18 cellular contexts compared by ENCODE assay signal in the genomic region with DNA sequence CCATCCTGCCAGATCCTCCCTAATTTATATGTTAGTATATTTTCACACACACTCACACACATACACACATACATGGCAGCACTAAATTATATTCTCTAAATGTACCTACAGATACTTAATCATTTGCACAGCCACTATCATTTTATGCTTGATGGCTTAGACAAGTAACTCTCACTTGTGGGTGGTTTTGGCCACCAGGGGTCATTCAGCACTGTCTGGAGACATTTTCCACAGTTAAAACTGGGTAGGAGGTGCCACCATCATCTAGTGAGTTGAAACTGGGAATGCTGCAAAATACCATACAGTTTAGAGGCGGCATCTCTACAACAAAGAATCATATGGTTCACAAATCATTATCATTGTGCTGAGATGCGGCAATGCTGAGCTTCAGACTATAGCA.
DNase-seq lines count a peak whose midpoint lies in the region; ATAC-seq and TF ChIP-seq lines count a peak whose summit lies in the region.
"Had no signal": no experiment of that assay in that cellular context is flagged by ENCODE, and none has a peak within 500 bp of the region (broad histone marks: within the 10 kb centered on the region; RNA-seq: fewer than 3 reads in every experiment).

No MANE protein-coding gene starts in this region.

- no peak overlapping the region for H2AK5ac ChIP-seq in mesendoderm (ENCODE audit: low read length)

- H3K4me2 ChIP-seq in mesendoderm (ENCODE audit: low read length): no peak overlapping the region
- H3K4me2 ChIP-seq: BLaER1, KMS-11 had no signal

- POLR2A ChIA-PET in CD8-positive, alpha-beta memory T cell (lab: Charles Lee): no interaction called here

- no peak overlapping the region for H3K4me3 ChIP-seq in choroid plexus epithelial cell (ENCODE audit: low read depth, low read length)
- no peak overlapping the region for H3K4me3 ChIP-seq in mesendoderm (ENCODE audit: low read length)
- no peak overlapping the region for H3K4me3 ChIP-seq in CD8-positive, alpha-beta memory T cell (ENCODE audit: low read length)
- H3K4me3 ChIP-seq: BLaER1, SK-N-MC had no signal

- no peak overlapping the region for H3K23ac ChIP-seq in mesendoderm (ENCODE audit: low read length)

- H3K36me3 ChIP-seq in mesendoderm (ENCODE audit: control insufficient read depth, insufficient read depth, low read length): no peaks in the 10 kb centered on the region
- no peaks in the 10 kb centered on the region for H3K36me3 ChIP-seq in CD8-positive, alpha-beta memory T cell (ENCODE audit: insufficient read depth, low read length)
- H3K36me3 ChIP-seq: BLaER1 had no signal

- H3K4me1 Mint-ChIP-seq in HFFc6 (ENCODE audit: low read depth): no peaks in the 10 kb centered on the region
- H3K4me1 Mint-ChIP-seq in CD8-positive, alpha-beta memory T cell: no peaks in the 10 kb centered on the region

- no peaks in the 10 kb centered on the region for H3K9me3 ChIP-seq in CD8-positive, alpha-beta memory T cell (ENCODE audit: low read length)
- H3K9me3 ChIP-seq: BLaER1 had no signal

- no peak overlapping the region for H3K9ac ChIP-seq in mesendoderm (ENCODE audit: low read length)
- H3K9ac ChIP-seq: BLaER1, KMS-11 had no signal

- H2BK120ac ChIP-seq in mesendoderm (ENCODE audit: low read depth, low read length): no peak overlapping the region

- H3K18ac ChIP-seq in mesendoderm (ENCODE audit: low read length): no peak overlapping the region

- peaks cover 40% of the 10 kb centered on the region for H3K79me2 ChIP-seq in mesendoderm (ENCODE audit: control insufficient read depth, insufficient read depth, low read length)

- H2BK15ac ChIP-seq in mesendoderm (replicated peaks; ENCODE audit: low read depth): no peak overlapping the region

- no CpG with 5 or more reads among the region's 2 CpGs for WGBS in mesendoderm (ENCODE audit: extremely low coverage, insufficient coverage, low lambda C conversion rate)

- no peak overlapping the region for H3K4me3 Mint-ChIP-seq in HFFc6
- H3K4me3 Mint-ChIP-seq in CD8-positive, alpha-beta memory T cell: no peak overlapping the region

- H3K4ac ChIP-seq in mesendoderm (ENCODE audit: low read depth, low read length): no peak overlapping the region

- H3K36me3 Mint-ChIP-seq in HFFc6 (ENCODE audit: low read depth): peaks cover 4% of the 10 kb centered on the region; the same call in 1 of the 2 replicates
- no peaks in the 10 kb centered on the region for H3K36me3 Mint-ChIP-seq in CD8-positive, alpha-beta memory T cell

- no peak overlapping the region for H3K27ac Mint-ChIP-seq in HFFc6
- H3K27ac Mint-ChIP-seq in CD8-positive, alpha-beta memory T cell: no peak overlapping the region

- H4K5ac ChIP-seq in mesendoderm (ENCODE audit: low read length): no peak overlapping the region

- H3K27ac ChIP-seq in mesendoderm (ENCODE audit: low read depth, low read length): no peak overlapping the region
- H3K27ac ChIP-seq in CD8-positive, alpha-beta memory T cell (ENCODE audit: low read depth, low read length): no peak overlapping the region
- H3K27ac ChIP-seq: BLaER1, KMS-11, SK-N-MC had no signal

- CTCF ChIA-PET in CD8-positive, alpha-beta memory T cell (lab: Charles Lee): no interaction called here

- DNase-seq in ELR (ENCODE audit: low read depth) (peak; percentile 3), HFFc6 (no peak), choroid plexus epithelial cell (ENCODE audit: low read depth) (peak; percentile 24), mesendoderm (peak; percentile 12), RPMI8226 (no peak)
- no peak for DNase-seq in CD8-positive, alpha-beta memory T cell
- DNase-seq: DMS79 treated with DMSO at 0.1 percent for 48 hours, NCI-H1436, NCI-H2029 treated with DMSO at 0.1 percent for 48 hours, NCI-H2171 treated with DMSO at 0.1 percent for 48 hours, NCI-H510A, NCI-H82 had no signal

- ATAC-seq in GM19035 (IDR thresholded peaks at IDR 0.05; ENCODE audit: unreplicated experiment) (no peak), GM21390 (IDR thresholded peaks at IDR 0.05; ENCODE audit: unreplicated experiment) (no peak)
- ATAC-seq: Right ventricle myocardium inferior had no signal

- no peaks in the 10 kb centered on the region for H3K4me1 ChIP-seq in mesendoderm (ENCODE audit: control insufficient read depth, low read depth, low read length)
- no peaks in the 10 kb centered on the region for H3K4me1 ChIP-seq in CD8-positive, alpha-beta memory T cell (ENCODE audit: insufficient read depth, low read length)
- H3K4me1 ChIP-seq: BLaER1 had no signal

- TF ChIP-seq CTCF in HFFc6 (IDR thresholded peaks at IDR 0.05) (peak; percentile 67), choroid plexus epithelial cell (conservative IDR thresholded peaks at IDR 0.05; ENCODE audit: low read depth, low read length) (peak; percentile 42)

- H3K56ac ChIP-seq in mesendoderm (ENCODE audit: low read length): no peak overlapping the region

- no peak overlapping the region for H2BK5ac ChIP-seq in mesendoderm (ENCODE audit: low read length)

- H3K27me3 ChIP-seq in mesendoderm (ENCODE audit: insufficient read depth, low read length, poor library complexity): no peaks in the 10 kb centered on the region
- H3K27me3 ChIP-seq in CD8-positive, alpha-beta memory T cell (ENCODE audit: insufficient read depth, low read length, poor library complexity, severe bottlenecking): no peaks in the 10 kb centered on the region
- H3K27me3 ChIP-seq: BLaER1 had no signal

- no peaks in the 10 kb centered on the region for H3K9me3 Mint-ChIP-seq in HFFc6
- H3K9me3 Mint-ChIP-seq in CD8-positive, alpha-beta memory T cell: no peaks in the 10 kb centered on the region

- H3K27me3 Mint-ChIP-seq in HFFc6 (ENCODE audit: insufficient read depth): no peaks in the 10 kb centered on the region
- no peaks in the 10 kb centered on the region for H3K27me3 Mint-ChIP-seq in CD8-positive, alpha-beta memory T cell

- no peak overlapping the region for H4K8ac ChIP-seq in mesendoderm (ENCODE audit: low read depth, low read length)

- peaks cover 1% of the 10 kb centered on the region for H3K79me1 ChIP-seq in mesendoderm (ENCODE audit: low read length)

Comparison
In these comparisons a context has a peak if more than half of its experiments do, and no peak if none do; other contexts are left out.
1. DNase-seq: peak in ELR (single experiment), choroid plexus epithelial cell (single experiment) and mesendoderm (single experiment); none in HFFc6 (single experiment), RPMI8226 (single experiment) and CD8-positive, alpha-beta memory T cell (0 of 5).